Comparison of ENCODE assay signal across 29 cellular contexts in the genomic region with DNA sequence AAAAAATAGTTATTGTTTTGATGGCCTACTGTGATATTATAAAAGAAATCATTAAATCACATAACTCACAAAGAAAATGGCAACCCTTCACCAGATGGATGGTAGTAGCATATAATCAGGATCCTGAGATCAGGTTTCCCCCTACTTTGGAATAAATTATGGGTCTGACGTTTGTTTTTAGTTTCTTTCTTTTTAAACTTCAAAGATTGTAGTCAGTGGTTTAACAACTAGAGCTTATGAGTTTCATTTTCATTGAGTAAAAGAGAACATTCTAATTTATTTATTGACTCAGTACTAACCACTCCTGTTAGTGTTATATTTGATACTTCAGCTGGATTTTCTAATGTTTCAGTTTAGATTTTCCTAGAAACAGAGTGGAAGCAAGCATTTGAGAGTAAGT.
"Had no signal": no experiment of that assay in that cellular context is flagged by ENCODE, and none has a peak within 500 bp of the region (broad histone marks: within the 10 kb centered on the region; RNA-seq: fewer than 3 reads in every experiment).

No MANE protein-coding gene starts in this region.

- H3K27me3 ChIP-seq: gastroesophageal sphincter, ovary, stomach, thyroid gland, upper lobe of right lung had no signal

- H3K4me1 ChIP-seq: gastroesophageal sphincter, prostate gland, upper lobe of right lung had no signal

- H3K9me3 ChIP-seq: ovary, prostate gland, thyroid gland, upper lobe of right lung had no signal

- DNase-seq: activated CD4-positive, alpha-beta T cell treated with anti-CD3 and anti-CD28 coated beads, Interleukin-2, amount 10 ng/mL, durations not matched to agents 7 days and 5 days; activated CD4-positive, CD25-positive, alpha-beta regulatory T cell treated with anti-CD3 and anti-CD28 coated beads, Interleukin-2, amount 50 U/mL, for 72 hours; activated effector memory CD4-positive, alpha-beta T cell treated with anti-CD3 and anti-CD28 coated beads, Interleukin-2, amount 50 U/mL, for 16 hours; activated naive CD4-positive, alpha-beta T cell treated with anti-CD3 and anti-CD28 coated beads for 36 hours; activated T-cell treated with anti-CD3 and anti-CD28 coated beads for 4 hours; amygdala; caudate nucleus; cortex of kidney; effector memory CD8-positive, alpha-beta T cell; head of caudate nucleus; hippocampal formation; left colon; midbrain; naive thymus-derived CD4-positive, alpha-beta T cell; ovary; retina; stimulated activated CD4-positive, alpha-beta T cell treated with anti-CD3 and anti-CD28 coated beads, Interleukin-12 subunit alpha, Interleukin-12 subunit beta, amount 100 ng/mL, for 4 hours; stimulated activated CD4-positive, alpha-beta T cell treated with anti-CD3 and anti-CD28 coated beads, Interleukin-4, amount 100 ng/mL, for 24 hours; stomach; T-helper 2 cell; thyroid gland; upper lobe of right lung had no signal

- ATAC-seq: effector memory CD8-positive, alpha-beta T cell; gastroesophageal sphincter; left colon; naive thymus-derived CD4-positive, alpha-beta T cell; sciatic nerve; stimulated activated effector memory CD8-positive, alpha-beta T cell treated with anti-CD3 and anti-CD28 coated beads, Interleukin-12 subunit alpha, Interleukin-12 subunit beta, amount 100 ng/mL, for 72 hours; upper lobe of right lung had no signal

- FAIRE-seq: endothelial cell of umbilical vein, keratinocyte had no signal

- H3K4me3 ChIP-seq: gastroesophageal sphincter, ovary, prostate gland, skin epidermis, stomach, thyroid gland, upper lobe of right lung had no signal

- H3K27ac ChIP-seq: gastroesophageal sphincter, ovary, prostate gland, skin epidermis, stomach, thyroid gland, upper lobe of right lung had no signal

- H3K36me3 ChIP-seq: gastroesophageal sphincter, ovary, prostate gland, stomach, thyroid gland, upper lobe of right lung had no signal
